ENCODE assay signal across 2 cellular contexts in genomic region chr2:12296120-12296519, GRCh38.
TF ChIP-seq lines count a peak whose summit lies in the region.

No MANE protein-coding gene starts in this region.

TF ChIP-seq in HEK293, 187 proteins besides CTCF, POLR2A, EP300 and RAD21:
- no peak for TF ChIP-seq KLF16 (tag by site-specific recombination; IDR thresholded peaks at IDR 0.05)
- no peak for TF ChIP-seq SP3 (tag by site-specific recombination; IDR thresholded peaks at IDR 0.05)
- TF ChIP-seq ZNF830 (tag by site-specific recombination; IDR thresholded peaks at IDR 0.05; ENCODE audit: low read depth): no peak
TF ChIP-seq in HEK293: peak in this region for 0.

TF ChIP-seq in K562, 482 proteins besides CTCF, POLR2A, EP300 and RAD21:
- TF ChIP-seq MITF (IDR thresholded peaks at IDR 0.05) (no peak), ELF4 (CRISPR knock-in tag; IDR thresholded peaks at IDR 0.05) (no peak), BCOR (IDR thresholded peaks at IDR 0.05) (no peak), U2AF1 (optimal IDR thresholded peaks at IDR 0.05; ENCODE audit: low read depth, low read length) (no peak), MIER1 (IDR thresholded peaks at IDR 0.05; ENCODE audit: low read depth) (no peak), CREM (IDR thresholded peaks at IDR 0.05; ENCODE audit: low read depth) (no peak), GTF3C2 (IDR thresholded peaks at IDR 0.05; ENCODE audit: borderline replicate concordance, extremely low read depth, insufficient read length) (no peak), MEIS2 (IDR thresholded peaks at IDR 0.05; ENCODE audit: partially characterized antibody) (no peak), XRCC3 (IDR thresholded peaks at IDR 0.05) (no peak)
